ENCODE assay signal across 17 cellular contexts in genomic region chr4:168666531-168666930, GRCh38.
DNase-seq lines count a peak whose midpoint lies in the region; ATAC-seq, FAIRE-seq and TF ChIP-seq lines count a peak whose summit lies in the region.
"Had no signal": no experiment of that assay in that cellular context is flagged by ENCODE, and none has a peak within 500 bp of the region (broad histone marks: within the 10 kb centered on the region; RNA-seq: fewer than 3 reads in every experiment).

No MANE protein-coding gene starts in this region.

- peak overlapping the region; percentile 66 for H3K4me2 ChIP-seq in astrocyte (ENCODE audit: low read length)

- TF ChIP-seq CTCF in astrocyte (IDR thresholded peaks at IDR 0.05; ENCODE audit: insufficient read depth, low read depth, low read length): no peak
- TF ChIP-seq CTCF in upper lobe of left lung (IDR thresholded peaks at IDR 0.05): no peak
- TF ChIP-seq CTCF in GM13976 (IDR thresholded peaks at IDR 0.05; ENCODE audit: borderline replicate concordance, control extremely low read depth, extremely low read depth, insufficient read depth, missing control alignments): no peak

- no peak overlapping the region for H2AFZ ChIP-seq in astrocyte (ENCODE audit: low read depth, low read length)

- peak overlapping the region; percentile 6 for H3K4me3 Mint-ChIP-seq in astrocyte (ENCODE audit: unreplicated experiment)
- H3K4me3 Mint-ChIP-seq: activated naive CD4-positive, alpha-beta T cell treated with anti-CD3 and anti-CD28 coated beads for 36 hours had no signal

- H3K9me3 ChIP-seq in astrocyte (ENCODE audit: insufficient read depth, low read depth, low read length): no peaks in the 10 kb centered on the region
- no peaks in the 10 kb centered on the region for H3K9me3 ChIP-seq in upper lobe of left lung

- H3K4me3 ChIP-seq in astrocyte (ENCODE audit: insufficient read depth, low read depth, low read length) (no peak overlapping the region), upper lobe of left lung (no peak overlapping the region)
- H3K4me3 ChIP-seq: lung had no signal

- peaks cover 61% of the 10 kb centered on the region for H3K4me1 Mint-ChIP-seq in astrocyte (ENCODE audit: low read depth, unreplicated experiment)

- no peaks in the 10 kb centered on the region for H3K27me3 Mint-ChIP-seq in astrocyte (ENCODE audit: low read depth, unreplicated experiment)

- H3K27me3 ChIP-seq in astrocyte (ENCODE audit: insufficient read depth, low read length) (peaks cover 3% of the 10 kb centered on the region), upper lobe of left lung (no peaks in the 10 kb centered on the region)

- peaks cover 19% of the 10 kb centered on the region for H3K4me1 ChIP-seq in astrocyte (ENCODE audit: insufficient read depth, low read length)
- no peaks in the 10 kb centered on the region for H3K4me1 ChIP-seq in upper lobe of left lung

- H3K36me3 ChIP-seq in astrocyte (ENCODE audit: insufficient read depth, low read length) (peaks cover 10% of the 10 kb centered on the region), upper lobe of left lung (no peaks in the 10 kb centered on the region)
- H3K36me3 ChIP-seq: WERI-Rb-1 had no signal

- TF ChIP-seq EP300 in upper lobe of left lung (IDR thresholded peaks at IDR 0.05): no peak

- peak overlapping the region; percentile 47 for H3K9ac ChIP-seq in astrocyte (ENCODE audit: low read length)

- H3K27ac ChIP-seq in astrocyte (ENCODE audit: low read depth, low read length): peak overlapping the region; percentile 61
- H3K27ac ChIP-seq in upper lobe of left lung: no peak overlapping the region
- H3K27ac ChIP-seq: epithelial cell of prostate, WERI-Rb-1 had no signal

- CTCF ChIA-PET in HEK293T (lab: Yijun Ruan, JAX): interaction anchor here (0.6 to 1.6 kb wide), 3 partner anchors 9 to 200 kb away, joined by 4 to 8 read pairs (median 4); no protein-coding TSS in a partner anchor

- DNase-seq in A172 (ENCODE audit: low spot score): peak; percentile 84
- no peak for DNase-seq in HEK293T (ENCODE audit: extremely low spot score)
- peak; percentile 87 for DNase-seq in astrocyte (ENCODE audit: low read depth)
- peak; percentile 75 for DNase-seq in iris pigment epithelial cell (ENCODE audit: low read depth)
- no peak for DNase-seq in activated CD8-positive, alpha-beta memory T cell treated with anti-CD3 and anti-CD28 coated beads for 24 hours
- no peak for DNase-seq in upper lobe of left lung
- no peak for DNase-seq in GM13976 (ENCODE audit: low spot score)
- no peak for DNase-seq in amygdala (lab: John Stamatoyannopoulos, UW)
- DNase-seq: 8988T; activated naive CD4-positive, alpha-beta T cell treated with anti-CD3 and anti-CD28 coated beads for 36 hours; caudate nucleus; NCI-H1048; NCI-H2227 treated with DMSO at 0.1 percent for 48 hours; nucleus accumbens; WERI-Rb-1 had no signal

- no peak for TF ChIP-seq POLR2A in upper lobe of left lung (IDR thresholded peaks at IDR 0.05)

- in situ Hi-C loops in GM13976 (cut with MboI; ENCODE audit: low sequenced_read_pairs, unreplicated experiment): no loop called here

- H3K27ac Mint-ChIP-seq in astrocyte (ENCODE audit: unreplicated experiment): peak overlapping the region; percentile 41
- H3K27ac Mint-ChIP-seq: activated naive CD4-positive, alpha-beta T cell treated with anti-CD3 and anti-CD28 coated beads for 36 hours had no signal

- H4K20me1 ChIP-seq in astrocyte (ENCODE audit: insufficient read depth, low read length): peaks cover 12% of the 10 kb centered on the region

- FAIRE-seq in astrocyte (lab: Jason Lieb, UNC): no peak

- H3K9me3 Mint-ChIP-seq in astrocyte (ENCODE audit: unreplicated experiment): no peaks in the 10 kb centered on the region
- H3K9me3 Mint-ChIP-seq: activated naive CD4-positive, alpha-beta T cell treated with anti-CD3 and anti-CD28 coated beads for 36 hours had no signal

- POLR2A ChIA-PET in HEK293T (lab: Yijun Ruan, JAX): no interaction called here

- no peak for ATAC-seq in upper lobe of left lung (ENCODE audit: low FRiP score in 2 of 2)

- H3K36me3 Mint-ChIP-seq in astrocyte (ENCODE audit: low read depth, unreplicated experiment): peaks cover 11% of the 10 kb centered on the region

- 65 to 68% methylated on average over 2 of the region's 2 CpGs for WGBS in upper lobe of left lung, 2 donors

- H3K79me2 ChIP-seq in astrocyte (ENCODE audit: insufficient read depth, low read length): peaks cover 72% of the 10 kb centered on the region

TF ChIP-seq in HEK293T, 16 proteins besides CTCF, POLR2A, EP300 and RAD21:
- TF ChIP-seq, protein P1, sequence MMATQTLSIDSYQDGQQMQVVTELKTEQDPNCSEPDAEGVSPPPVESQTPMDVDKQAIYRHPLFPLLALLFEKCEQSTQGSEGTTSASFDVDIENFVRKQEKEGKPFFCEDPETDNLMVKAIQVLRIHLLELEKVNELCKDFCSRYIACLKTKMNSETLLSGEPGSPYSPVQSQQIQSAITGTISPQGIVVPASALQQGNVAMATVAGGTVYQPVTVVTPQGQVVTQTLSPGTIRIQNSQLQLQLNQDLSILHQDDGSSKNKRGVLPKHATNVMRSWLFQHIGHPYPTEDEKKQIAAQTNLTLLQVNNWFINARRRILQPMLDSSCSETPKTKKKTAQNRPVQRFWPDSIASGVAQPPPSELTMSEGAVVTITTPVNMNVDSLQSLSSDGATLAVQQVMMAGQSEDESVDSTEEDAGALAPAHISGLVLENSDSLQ (IDR thresholded peaks at IDR 0.05): peak; percentile 70
- no peak for TF ChIP-seq LEF1 (IDR thresholded peaks at IDR 0.05; ENCODE audit: borderline replicate concordance)
TF ChIP-seq in HEK293T: peak in this region for 1.

Comparison
In these comparisons a context has a peak if more than half of its experiments do, and no peak if none do; other contexts are left out.
1. DNase-seq: peak in A172 (single experiment), astrocyte (single experiment) and iris pigment epithelial cell (single experiment); none in HEK293T (single experiment), activated CD8-positive, alpha-beta memory T cell treated with anti-CD3 and anti-CD28 coated beads for 24 hours (single experiment), upper lobe of left lung (0 of 2), GM13976 (single experiment) and amygdala (0 of 56).